ENCODE assay signal across 2 cellular contexts in the genomic region with DNA sequence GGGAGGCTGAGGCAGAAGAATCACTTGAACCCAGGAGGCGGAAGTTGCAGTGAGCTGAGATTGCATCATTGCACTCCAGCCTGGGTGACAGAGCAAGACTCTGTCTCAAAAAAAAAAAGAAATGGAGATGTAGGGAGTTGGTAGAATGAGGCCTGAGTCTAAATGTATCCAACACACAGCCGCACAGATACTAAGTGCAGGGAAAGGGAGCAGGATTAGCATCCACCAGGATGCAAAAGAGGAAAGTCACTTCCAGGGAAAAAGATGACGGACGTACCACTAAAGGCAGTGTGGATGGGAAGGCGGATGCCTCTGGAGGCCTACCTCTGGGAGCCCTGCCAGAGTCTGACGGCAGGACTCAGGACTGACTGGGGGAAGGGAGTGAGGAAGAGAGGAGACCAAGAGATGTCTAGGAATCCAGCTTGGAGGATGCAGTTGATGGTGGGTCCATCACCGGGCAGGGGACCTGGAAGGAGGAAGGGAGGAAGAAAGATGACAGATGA.
TF ChIP-seq lines count a peak whose summit lies in the region.

No MANE protein-coding gene starts in this region.

TF ChIP-seq in WTC11, 78 proteins besides CTCF, POLR2A, EP300 and RAD21:
- TF ChIP-seq, protein P1, sequence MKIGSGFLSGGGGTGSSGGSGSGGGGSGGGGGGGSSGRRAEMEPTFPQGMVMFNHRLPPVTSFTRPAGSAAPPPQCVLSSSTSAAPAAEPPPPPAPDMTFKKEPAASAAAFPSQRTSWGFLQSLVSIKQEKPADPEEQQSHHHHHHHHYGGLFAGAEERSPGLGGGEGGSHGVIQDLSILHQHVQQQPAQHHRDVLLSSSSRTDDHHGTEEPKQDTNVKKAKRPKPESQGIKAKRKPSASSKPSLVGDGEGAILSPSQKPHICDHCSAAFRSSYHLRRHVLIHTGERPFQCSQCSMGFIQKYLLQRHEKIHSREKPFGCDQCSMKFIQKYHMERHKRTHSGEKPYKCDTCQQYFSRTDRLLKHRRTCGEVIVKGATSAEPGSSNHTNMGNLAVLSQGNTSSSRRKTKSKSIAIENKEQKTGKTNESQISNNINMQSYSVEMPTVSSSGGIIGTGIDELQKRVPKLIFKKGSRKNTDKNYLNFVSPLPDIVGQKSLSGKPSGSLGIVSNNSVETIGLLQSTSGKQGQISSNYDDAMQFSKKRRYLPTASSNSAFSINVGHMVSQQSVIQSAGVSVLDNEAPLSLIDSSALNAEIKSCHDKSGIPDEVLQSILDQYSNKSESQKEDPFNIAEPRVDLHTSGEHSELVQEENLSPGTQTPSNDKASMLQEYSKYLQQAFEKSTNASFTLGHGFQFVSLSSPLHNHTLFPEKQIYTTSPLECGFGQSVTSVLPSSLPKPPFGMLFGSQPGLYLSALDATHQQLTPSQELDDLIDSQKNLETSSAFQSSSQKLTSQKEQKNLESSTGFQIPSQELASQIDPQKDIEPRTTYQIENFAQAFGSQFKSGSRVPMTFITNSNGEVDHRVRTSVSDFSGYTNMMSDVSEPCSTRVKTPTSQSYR (CRISPR knock-in tag; IDR thresholded peaks at IDR 0.05), result no peak
- no peak for TF ChIP-seq KAT7 (CRISPR knock-in tag; IDR thresholded peaks at IDR 0.05; ENCODE audit: borderline replicate concordance)
- no peak for TF ChIP-seq JAZF1 (CRISPR knock-in tag; IDR thresholded peaks at IDR 0.05)
- no peak for TF ChIP-seq ZNF219 (CRISPR knock-in tag; IDR thresholded peaks at IDR 0.05; ENCODE audit: borderline replicate concordance)
- no peak for TF ChIP-seq ESRRA (CRISPR knock-in tag; IDR thresholded peaks at IDR 0.05; ENCODE audit: borderline replicate concordance)
- TF ChIP-seq, protein P2, sequence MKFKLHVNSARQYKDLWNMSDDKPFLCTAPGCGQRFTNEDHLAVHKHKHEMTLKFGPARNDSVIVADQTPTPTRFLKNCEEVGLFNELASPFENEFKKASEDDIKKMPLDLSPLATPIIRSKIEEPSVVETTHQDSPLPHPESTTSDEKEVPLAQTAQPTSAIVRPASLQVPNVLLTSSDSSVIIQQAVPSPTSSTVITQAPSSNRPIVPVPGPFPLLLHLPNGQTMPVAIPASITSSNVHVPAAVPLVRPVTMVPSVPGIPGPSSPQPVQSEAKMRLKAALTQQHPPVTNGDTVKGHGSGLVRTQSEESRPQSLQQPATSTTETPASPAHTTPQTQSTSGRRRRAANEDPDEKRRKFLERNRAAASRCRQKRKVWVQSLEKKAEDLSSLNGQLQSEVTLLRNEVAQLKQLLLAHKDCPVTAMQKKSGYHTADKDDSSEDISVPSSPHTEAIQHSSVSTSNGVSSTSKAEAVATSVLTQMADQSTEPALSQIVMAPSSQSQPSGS (CRISPR knock-in tag; IDR thresholded peaks at IDR 0.05; ENCODE audit: borderline replicate concordance, low read depth), result no peak
- no peak for TF ChIP-seq RELA (CRISPR knock-in tag; IDR thresholded peaks at IDR 0.05; ENCODE audit: borderline replicate concordance)
- TF ChIP-seq EMX1 (CRISPR knock-in tag; IDR thresholded peaks at IDR 0.05), result no peak
- no peak for TF ChIP-seq ZNF263 (CRISPR knock-in tag; IDR thresholded peaks at IDR 0.05; ENCODE audit: low read depth)
- no peak for TF ChIP-seq CBFB (CRISPR knock-in tag; IDR thresholded peaks at IDR 0.05; ENCODE audit: low read depth)
- TF ChIP-seq IRF2 (CRISPR knock-in tag; IDR thresholded peaks at IDR 0.05; ENCODE audit: borderline replicate concordance, low read depth), result no peak
- TF ChIP-seq, protein P3, sequence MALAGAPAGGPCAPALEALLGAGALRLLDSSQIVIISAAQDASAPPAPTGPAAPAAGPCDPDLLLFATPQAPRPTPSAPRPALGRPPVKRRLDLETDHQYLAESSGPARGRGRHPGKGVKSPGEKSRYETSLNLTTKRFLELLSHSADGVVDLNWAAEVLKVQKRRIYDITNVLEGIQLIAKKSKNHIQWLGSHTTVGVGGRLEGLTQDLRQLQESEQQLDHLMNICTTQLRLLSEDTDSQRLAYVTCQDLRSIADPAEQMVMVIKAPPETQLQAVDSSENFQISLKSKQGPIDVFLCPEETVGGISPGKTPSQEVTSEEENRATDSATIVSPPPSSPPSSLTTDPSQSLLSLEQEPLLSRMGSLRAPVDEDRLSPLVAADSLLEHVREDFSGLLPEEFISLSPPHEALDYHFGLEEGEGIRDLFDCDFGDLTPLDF (CRISPR knock-in tag; IDR thresholded peaks at IDR 0.05), result no peak
TF ChIP-seq in WTC11: peak in this region for 0.

TF ChIP-seq in HepG2, 621 proteins besides CTCF, POLR2A, EP300 and RAD21:
- TF ChIP-seq NKX3-1 (CRISPR knock-in tag; IDR thresholded peaks at IDR 0.05) (no peak), ATF7 (IDR thresholded peaks at IDR 0.05) (peak; percentile 34; the same call in 1 of the 2 replicates), ATF7 (CRISPR knock-in tag; IDR thresholded peaks at IDR 0.05) (no peak), ARNT (IDR thresholded peaks at IDR 0.05) (no peak), ISL2 (CRISPR knock-in tag; IDR thresholded peaks at IDR 0.05) (no peak)
